In genomic region chr9:114691046-114691955, GRCh38 we compare ENCODE assay signal across 9 cellular contexts. TPM values are rescaled to one million over a fixed set of nuclear protein-coding genes. Genes with fewer than 3 reads are reported as not detected.
A peak's percentile ranks its signal among the peaks of the same experiment; 100 is the strongest.
DNase-seq lines count a peak whose midpoint lies in the region; ATAC-seq and TF ChIP-seq lines count a peak whose summit lies in the region.
"Had no signal": no experiment of that assay in that cellular context is flagged by ENCODE, and none has a peak within 500 bp of the region (broad histone marks: within the 10 kb centered on the region; RNA-seq: fewer than 3 reads in every experiment).

No MANE protein-coding gene starts in this region.

- peaks cover 28 to 45% (median 31%) of the 10 kb centered on the region in 4 donors for H3K4me1 Mint-ChIP-seq in CD4-positive, alpha-beta memory T cell
- H3K4me1 Mint-ChIP-seq in HFFc6 (ENCODE audit: low read depth): peaks cover 73% of the 10 kb centered on the region
- H3K4me1 Mint-ChIP-seq in activated naive CD4-positive, alpha-beta T cell treated with anti-CD3 and anti-CD28 coated beads, Interleukin-2, amount 10 ng/mL, durations not matched to agents 7 days and 5 days: peaks cover 97% of the 10 kb centered on the region
- H3K4me1 Mint-ChIP-seq in natural killer cell treated with Interleukin-12 subunit alpha and Interleukin-12 subunit beta and Interleukin-15 and Interleukin-18, amount 100 ng/mL, for 72 hours (ENCODE audit: low read depth in 2 of 2): peaks cover 47 to 83% of the 10 kb centered on the region in 2 donors
- H3K4me1 Mint-ChIP-seq: immature natural killer cell had no signal

- H3K36me3 Mint-ChIP-seq in CD4-positive, alpha-beta memory T cell: no peaks in the 10 kb centered on the region
- peaks cover 21% of the 10 kb centered on the region for H3K36me3 Mint-ChIP-seq in HFFc6 (ENCODE audit: low read depth)
- peaks cover 44% of the 10 kb centered on the region for H3K36me3 Mint-ChIP-seq in activated naive CD4-positive, alpha-beta T cell treated with anti-CD3 and anti-CD28 coated beads, Interleukin-2, amount 10 ng/mL, durations not matched to agents 7 days and 5 days
- peaks cover 20% of the 10 kb centered on the region for H3K36me3 Mint-ChIP-seq in natural killer cell treated with Interleukin-12 subunit alpha and Interleukin-12 subunit beta and Interleukin-15 and Interleukin-18, amount 100 ng/mL, for 72 hours
- H3K36me3 Mint-ChIP-seq: immature natural killer cell had no signal

- H3K4me1 ChIP-seq in CD4-positive, alpha-beta memory T cell (ENCODE audit: insufficient read depth, low read length): peaks cover 41% of the 10 kb centered on the region
- peaks cover 0 to 9% of the 10 kb centered on the region in 2 donors for H3K4me1 ChIP-seq in thyroid gland

- H3K27ac ChIP-seq in CD4-positive, alpha-beta memory T cell (ENCODE audit: low read depth, low read length): peak overlapping the region; percentile 54
- peak overlapping the region; percentile 73 for H3K27ac ChIP-seq in RWPE1
- no peak overlapping the region for H3K27ac ChIP-seq in thyroid gland

- no peaks in the 10 kb centered on the region for H3K36me3 ChIP-seq in CD4-positive, alpha-beta memory T cell (ENCODE audit: insufficient read depth, low read length)
- no peaks in the 10 kb centered on the region for H3K36me3 ChIP-seq in thyroid gland

- POLR2A ChIA-PET in CD4-positive, alpha-beta memory T cell (lab: Charles Lee; ENCODE audit: partially characterized antibody): interaction anchor here (0.8 to 2.4 kb wide), 7 partner anchors 16 to 238 kb away, joined by 3 to 14 read pairs (median 6); partner anchors contain the start of gene TNFSF8
- POLR2A ChIA-PET in RWPE1 (lab: Yijun Ruan, JAX; ENCODE audit: low non-redundant PET): no interaction called here
- POLR2A ChIA-PET in HEK293T (lab: Yijun Ruan, JAX): interaction anchor here (1.0 kb wide), 1 partner anchor 15 kb away, joined by 4 read pairs; no protein-coding TSS in a partner anchor

- intact Hi-C loops in CD4-positive, alpha-beta memory T cell (cut with micrococcal nuclease): loop anchor here (2.0 kb wide), 2 partner anchors 28 to 44 kb away; no protein-coding TSS in a partner anchor
- intact Hi-C loops in thyroid gland (cut with DNase I): no loop called here

- ATAC-seq in natural killer cell treated with Interleukin-12 subunit alpha and Interleukin-12 subunit beta and Interleukin-15 and Interleukin-18, amount 100 ng/mL, for 72 hours: peak; percentile 93 to 94

- H3K9me3 ChIP-seq in CD4-positive, alpha-beta memory T cell (ENCODE audit: control insufficient read depth in 1 of 2, low read length in 2 of 2): no peaks in the 10 kb centered on the region
- H3K9me3 ChIP-seq in thyroid gland: no peaks in the 10 kb centered on the region

- no peaks in the 10 kb centered on the region for H3K27me3 ChIP-seq in CD4-positive, alpha-beta memory T cell (ENCODE audit: insufficient read depth, low read length)
- H3K27me3 ChIP-seq in thyroid gland: no peaks in the 10 kb centered on the region

- H3K4me3 ChIP-seq in CD4-positive, alpha-beta memory T cell (ENCODE audit: low read length in 2 of 2): peak overlapping the region; percentile 4 to 46
- H3K4me3 ChIP-seq in thyroid gland (replicated peaks in 1 of 3): no peak overlapping the region

- CTCF ChIA-PET in CD4-positive, alpha-beta memory T cell (lab: Charles Lee; ENCODE audit: partially characterized antibody): interaction anchor here (1.0 to 6.8 kb wide), 9 partner anchors 9 to 323 kb away, joined by 3 to 49 read pairs (median 6); partner anchors contain the start of gene TEX48
- CTCF ChIA-PET in RWPE1 (lab: Yijun Ruan, JAX) (interaction anchor here (0.8 to 3.0 kb wide), 5 partner anchors 10 to 325 kb away, joined by 3 to 19 read pairs (median 3); partner anchors contain the start of gene TEX48), HEK293T (lab: Yijun Ruan, JAX) (interaction anchor here (0.8 kb wide), 1 partner anchor 216 kb away, joined by 3 read pairs; no protein-coding TSS in a partner anchor)
- CTCF ChIA-PET in activated naive CD4-positive, alpha-beta T cell treated with anti-CD3 and anti-CD28 coated beads, Interleukin-2, amount 10 ng/mL, durations not matched to agents 7 days and 5 days (lab: Charles Lee): interaction anchor here (0.7 to 9.0 kb wide), 16 partner anchors 9 to 299 kb away, joined by 3 to 59 read pairs (median 4); partner anchors contain the start of genes TEX48 and TNFSF8

- 89 to 90% methylated on average over 11 of the region's 11 CpGs for WGBS in thyroid gland, 2 donors

- peak overlapping the region; percentile 65 to 96 (median 93) for H3K27ac Mint-ChIP-seq in CD4-positive, alpha-beta memory T cell
- peak overlapping the region; percentile 71 for H3K27ac Mint-ChIP-seq in HFFc6
- peak overlapping the region; percentile 96 for H3K27ac Mint-ChIP-seq in activated naive CD4-positive, alpha-beta T cell treated with anti-CD3 and anti-CD28 coated beads, Interleukin-2, amount 10 ng/mL, durations not matched to agents 7 days and 5 days
- peak overlapping the region; percentile 90 to 100 for H3K27ac Mint-ChIP-seq in natural killer cell treated with Interleukin-12 subunit alpha and Interleukin-12 subunit beta and Interleukin-15 and Interleukin-18, amount 100 ng/mL, for 72 hours

- peak; percentile 64 to 86 (median 75) for DNase-seq in CD4-positive, alpha-beta memory T cell
- DNase-seq in HFFc6 (peak; percentile 87), RWPE1 (ENCODE audit: low spot score) (peak; percentile 97), COR-L47 (lab: John Stamatoyannopoulos, UW) (no peak), thyroid gland (no peak), HEK293T (ENCODE audit: extremely low spot score) (no peak)
- peak; percentile 82 for DNase-seq in activated naive CD4-positive, alpha-beta T cell treated with anti-CD3 and anti-CD28 coated beads, Interleukin-2, amount 10 ng/mL, durations not matched to agents 7 days and 5 days
- peak; percentile 80 for DNase-seq in natural killer cell treated with Interleukin-12 subunit alpha and Interleukin-12 subunit beta and Interleukin-15 and Interleukin-18, amount 100 ng/mL, for 72 hours (ENCODE audit: low spot score)

- H3K4me3 Mint-ChIP-seq in CD4-positive, alpha-beta memory T cell: peak overlapping the region; percentile 40 to 77 (median 72)
- peak overlapping the region; percentile 69 for H3K4me3 Mint-ChIP-seq in HFFc6
- H3K4me3 Mint-ChIP-seq in activated naive CD4-positive, alpha-beta T cell treated with anti-CD3 and anti-CD28 coated beads, Interleukin-2, amount 10 ng/mL, durations not matched to agents 7 days and 5 days: peak overlapping the region; percentile 42
- peak overlapping the region; percentile 77 for H3K4me3 Mint-ChIP-seq in natural killer cell treated with Interleukin-12 subunit alpha and Interleukin-12 subunit beta and Interleukin-15 and Interleukin-18, amount 100 ng/mL, for 72 hours

- peaks cover 0 to 3% (median 0%) of the 10 kb centered on the region in 8 donors for H3K9me3 Mint-ChIP-seq in CD4-positive, alpha-beta memory T cell
- 0 out of 2 replicates have a peak, but pooled peaks cover 3% of the 10 kb centered on the region for H3K9me3 Mint-ChIP-seq in HFFc6
- peaks cover 20% of the 10 kb centered on the region for H3K9me3 Mint-ChIP-seq in activated naive CD4-positive, alpha-beta T cell treated with anti-CD3 and anti-CD28 coated beads, Interleukin-2, amount 10 ng/mL, durations not matched to agents 7 days and 5 days
- H3K9me3 Mint-ChIP-seq in natural killer cell treated with Interleukin-12 subunit alpha and Interleukin-12 subunit beta and Interleukin-15 and Interleukin-18, amount 100 ng/mL, for 72 hours: no peaks in the 10 kb centered on the region
- H3K9me3 Mint-ChIP-seq: immature natural killer cell had no signal

- TF ChIP-seq POLR2A in thyroid gland (IDR thresholded peaks at IDR 0.05): no peak

- no peaks in the 10 kb centered on the region for H3K27me3 Mint-ChIP-seq in CD4-positive, alpha-beta memory T cell
- peaks cover 8% of the 10 kb centered on the region for H3K27me3 Mint-ChIP-seq in HFFc6 (ENCODE audit: insufficient read depth)
- H3K27me3 Mint-ChIP-seq in activated naive CD4-positive, alpha-beta T cell treated with anti-CD3 and anti-CD28 coated beads, Interleukin-2, amount 10 ng/mL, durations not matched to agents 7 days and 5 days: no peaks in the 10 kb centered on the region
- no peaks in the 10 kb centered on the region for H3K27me3 Mint-ChIP-seq in natural killer cell treated with Interleukin-12 subunit alpha and Interleukin-12 subunit beta and Interleukin-15 and Interleukin-18, amount 100 ng/mL, for 72 hours

- TF ChIP-seq CTCF in HFFc6 (IDR thresholded peaks at IDR 0.05) (no peak), RWPE1 (conservative IDR thresholded peaks at IDR 0.05; ENCODE audit: low read depth) (no peak), thyroid gland (IDR thresholded peaks at IDR 0.05) (no peak)

TF ChIP-seq in HEK293T, 16 proteins besides CTCF, POLR2A, EP300 and RAD21 (continues in another document):
- TF ChIP-seq L3MBTL2 (conservative IDR thresholded peaks at IDR 0.05) (no peak), BHLHE40 (IDR thresholded peaks at IDR 0.05; ENCODE audit: borderline replicate concordance) (no peak), FOXM1 (IDR thresholded peaks at IDR 0.05; ENCODE audit: borderline replicate concordance) (no peak), ARNT (IDR thresholded peaks at IDR 0.05) (no peak), SP1 (IDR thresholded peaks at IDR 0.05) (no peak), CTBP1 (IDR thresholded peaks at IDR 0.05; ENCODE audit: borderline replicate concordance) (no peak), FOXA1 (IDR thresholded peaks at IDR 0.05) (no peak), NFRKB (IDR thresholded peaks at IDR 0.05) (no peak), ELF4 (IDR thresholded peaks at IDR 0.05) (no peak), HDGF (IDR thresholded peaks at IDR 0.05; ENCODE audit: borderline replicate concordance) (no peak), TARDBP (IDR thresholded peaks at IDR 0.05) (no peak)

RNA-seq across cellular contexts. Expression of gene TEX48, which starts 9.3 kb away (rescaled TPM):
- total RNA-seq in CD4-positive, alpha-beta memory T cell: not detected
- under 1 TPM in 1 of 2 donors, not detected in 1; 0.33 TPM for polyA plus RNA-seq in CD4-positive, alpha-beta memory T cell
- total RNA-seq in HFFc6 (2021; fragmentation: NEBNext Ultra II Directional; extraction: Animal tissue kit (Norgen Biotek cat#: 25700)): not detected
- not detected for total RNA-seq in natural killer cell treated with Interleukin-12 subunit alpha and Interleukin-12 subunit beta and Interleukin-15 and Interleukin-18, amount 100 ng/mL, for 72 hours
- not detected for total RNA-seq in thyroid gland
- polyA plus RNA-seq: immature natural killer cell had no signal

RNA-seq across cellular contexts. Expression of gene TEX53, which starts 33.7 kb away (rescaled TPM):
- total RNA-seq in CD4-positive, alpha-beta memory T cell: not detected
- polyA plus RNA-seq in CD4-positive, alpha-beta memory T cell: not detected
- not detected for total RNA-seq in HFFc6 (2021; fragmentation: NEBNext Ultra II Directional; extraction: Animal tissue kit (Norgen Biotek cat#: 25700))
- total RNA-seq in natural killer cell treated with Interleukin-12 subunit alpha and Interleukin-12 subunit beta and Interleukin-15 and Interleukin-18, amount 100 ng/mL, for 72 hours: not detected
- not detected for total RNA-seq in thyroid gland
- polyA plus RNA-seq: immature natural killer cell had no signal

Comparison
In these comparisons a context has a peak if more than half of its experiments do, and no peak if none do; other contexts are left out.
1. DNase-seq: peak in CD4-positive, alpha-beta memory T cell (5 of 5), HFFc6 (single experiment), RWPE1 (single experiment), activated naive CD4-positive, alpha-beta T cell treated with anti-CD3 and anti-CD28 coated beads, Interleukin-2, amount 10 ng/mL, durations not matched to agents 7 days and 5 days (single experiment) and natural killer cell treated with Interleukin-12 subunit alpha and Interleukin-12 subunit beta and Interleukin-15 and Interleukin-18, amount 100 ng/mL, for 72 hours (single experiment); none in COR-L47 (single experiment), thyroid gland (0 of 2) and HEK293T (single experiment).
2. H3K27ac ChIP-seq: peak in CD4-positive, alpha-beta memory T cell (single experiment) and RWPE1 (single experiment); none in thyroid gland (0 of 3).
3. H3K4me3 ChIP-seq: peak in CD4-positive, alpha-beta memory T cell (2 of 2); none in thyroid gland (0 of 3).
4. Peak in every context shown above with its lines, with median percentiles within 50 percentile points of each other: H3K27ac Mint-ChIP-seq and H3K4me3 Mint-ChIP-seq.